16 cellular contexts compared by ENCODE assay signal in genomic region chr9:98381311-98382103, GRCh38.
A peak's percentile ranks its signal among the peaks of the same experiment; 100 is the strongest.
DNase-seq lines count a peak whose midpoint lies in the region; ATAC-seq and TF ChIP-seq lines count a peak whose summit lies in the region.
"Had no signal": no experiment of that assay in that cellular context is flagged by ENCODE, and none has a peak within 500 bp of the region (broad histone marks: within the 10 kb centered on the region; RNA-seq: fewer than 3 reads in every experiment).

No MANE protein-coding gene starts in this region.

- H3K4me1 Mint-ChIP-seq in nephron = peaks cover 16% of the 10 kb centered on the region
- H3K4me1 Mint-ChIP-seq: activated naive CD4-positive, alpha-beta T cell treated with anti-CD3 and anti-CD28 coated beads, Interleukin-2, amount 10 ng/mL, durations not matched to agents 7 days and 5 days had no signal

- H3K4me3 Mint-ChIP-seq in nephron = no peak overlapping the region
- H3K4me3 Mint-ChIP-seq: activated naive CD4-positive, alpha-beta T cell treated with anti-CD3 and anti-CD28 coated beads, Interleukin-2, amount 10 ng/mL, durations not matched to agents 7 days and 5 days had no signal

- no peaks in the 10 kb centered on the region for H3K9me3 Mint-ChIP-seq in nephron
- H3K9me3 Mint-ChIP-seq: activated naive CD4-positive, alpha-beta T cell treated with anti-CD3 and anti-CD28 coated beads, Interleukin-2, amount 10 ng/mL, durations not matched to agents 7 days and 5 days had no signal

- ATAC-seq in GM18861 (IDR thresholded peaks at IDR 0.05; ENCODE audit: unreplicated experiment) (peak; percentile 68), GM21786 (IDR thresholded peaks at IDR 0.05; ENCODE audit: unreplicated experiment) (peak; percentile 64), HG03280 (IDR thresholded peaks at IDR 0.05; ENCODE audit: unreplicated experiment) (no peak)
- ATAC-seq: left colon had no signal

- peaks cover 9% of the 10 kb centered on the region for H3K27me3 Mint-ChIP-seq in nephron (ENCODE audit: low read depth)
- H3K27me3 Mint-ChIP-seq: activated naive CD4-positive, alpha-beta T cell treated with anti-CD3 and anti-CD28 coated beads, Interleukin-2, amount 10 ng/mL, durations not matched to agents 7 days and 5 days had no signal

- DNase-seq in MV-4-11 (lab: John Stamatoyannopoulos, UW) = peak; percentile 13
- no peak for DNase-seq in OCI-M1 (lab: John Stamatoyannopoulos, UW)
- DNase-seq in SKM-1 treated with dmso at 0.1 percent for 144 hours (lab: John Stamatoyannopoulos, UW; ENCODE audit: unreplicated experiment) = no peak
- DNase-seq: activated CD4-positive, alpha-beta T cell treated with anti-CD3 and anti-CD28 coated beads, Interleukin-2, amount 50 U/mL, for 1 hour; activated naive CD4-positive, alpha-beta T cell treated with anti-CD3 and anti-CD28 coated beads, Interleukin-2, amount 10 ng/mL, durations not matched to agents 7 days and 5 days; AML-193; foreskin fibroblast; Kasumi-1; left colon; NCI-H1694 treated with DMSO at 0.1 percent for 48 hours; stimulated activated CD4-positive, alpha-beta T cell treated with anti-CD3 and anti-CD28 coated beads, Interleukin-2, amount 100 ng/mL, for 24 hours; testis had no signal

- no peaks in the 10 kb centered on the region for H3K36me3 Mint-ChIP-seq in nephron (ENCODE audit: low read depth)
- H3K36me3 Mint-ChIP-seq: activated naive CD4-positive, alpha-beta T cell treated with anti-CD3 and anti-CD28 coated beads, Interleukin-2, amount 10 ng/mL, durations not matched to agents 7 days and 5 days had no signal

- no peak for TF ChIP-seq CTCF in nephron (IDR thresholded peaks at IDR 0.05; ENCODE audit: unreplicated experiment in 3 of 3)

- peak overlapping the region in 2 of 3 experiments; percentile 42 to 80 for H3K27ac Mint-ChIP-seq in nephron
- H3K27ac Mint-ChIP-seq: activated naive CD4-positive, alpha-beta T cell treated with anti-CD3 and anti-CD28 coated beads, Interleukin-2, amount 10 ng/mL, durations not matched to agents 7 days and 5 days had no signal
